In the genomic region with DNA sequence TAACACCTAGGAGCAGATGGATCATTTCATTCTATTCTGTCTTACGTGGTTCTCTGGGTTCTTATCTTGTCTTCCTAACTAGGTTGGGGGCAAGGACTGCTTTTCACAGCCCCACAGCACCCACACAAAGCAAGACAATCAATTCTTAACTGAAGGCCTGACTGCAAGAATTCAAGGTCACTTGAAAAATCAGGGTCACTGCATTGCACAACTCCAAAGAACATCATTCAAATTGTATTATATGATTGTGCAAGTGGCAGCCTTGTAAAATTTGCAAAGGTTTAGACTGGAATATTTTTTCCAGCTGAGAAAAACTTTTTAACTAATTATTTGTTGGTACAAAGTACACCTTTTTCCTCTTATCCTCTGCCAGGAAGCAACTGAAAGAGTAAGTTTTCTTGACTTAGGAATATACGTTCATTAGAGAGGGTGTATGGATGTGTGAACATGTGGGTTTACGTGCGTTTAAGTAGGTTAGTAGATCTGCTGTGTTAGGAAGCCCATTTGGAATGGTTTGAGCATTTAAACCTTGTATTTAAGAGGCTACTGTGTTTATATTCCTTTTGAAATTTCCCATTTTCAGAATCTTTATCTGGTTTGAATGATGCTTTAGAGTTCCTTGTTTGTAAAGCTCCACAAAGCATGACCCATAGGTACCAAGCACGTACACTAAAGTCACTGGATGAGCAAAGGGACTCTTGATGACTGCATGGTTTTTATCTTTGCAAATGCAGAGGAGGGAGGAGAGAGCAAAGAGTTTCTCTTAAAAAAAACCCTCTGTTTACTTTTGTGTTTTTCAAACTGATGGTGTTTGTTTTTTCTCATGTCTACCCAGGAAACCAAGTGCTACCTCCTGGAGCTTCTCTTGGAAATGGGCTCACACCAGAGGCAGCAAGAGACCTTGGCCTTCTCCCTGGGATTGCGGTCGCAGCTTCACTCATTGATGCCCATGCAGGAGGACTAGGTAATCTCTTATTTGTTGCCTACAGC, we compare ENCODE assay signal across 1 cellular context.
TF ChIP-seq lines count a peak whose summit lies in the region.

No MANE protein-coding gene starts in this region.

TF ChIP-seq in HepG2, 621 proteins besides CTCF, POLR2A, EP300 and RAD21 (continued from another document and continues in another):
- TF ChIP-seq, protein P1, sequence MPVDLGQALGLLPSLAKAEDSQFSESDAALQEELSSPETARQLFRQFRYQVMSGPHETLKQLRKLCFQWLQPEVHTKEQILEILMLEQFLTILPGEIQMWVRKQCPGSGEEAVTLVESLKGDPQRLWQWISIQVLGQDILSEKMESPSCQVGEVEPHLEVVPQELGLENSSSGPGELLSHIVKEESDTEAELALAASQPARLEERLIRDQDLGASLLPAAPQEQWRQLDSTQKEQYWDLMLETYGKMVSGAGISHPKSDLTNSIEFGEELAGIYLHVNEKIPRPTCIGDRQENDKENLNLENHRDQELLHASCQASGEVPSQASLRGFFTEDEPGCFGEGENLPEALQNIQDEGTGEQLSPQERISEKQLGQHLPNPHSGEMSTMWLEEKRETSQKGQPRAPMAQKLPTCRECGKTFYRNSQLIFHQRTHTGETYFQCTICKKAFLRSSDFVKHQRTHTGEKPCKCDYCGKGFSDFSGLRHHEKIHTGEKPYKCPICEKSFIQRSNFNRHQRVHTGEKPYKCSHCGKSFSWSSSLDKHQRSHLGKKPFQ (CRISPR knock-in tag; IDR thresholded peaks at IDR 0.05; ENCODE audit: insufficient replicate concordance): no peak
- TF ChIP-seq ZNF232 (CRISPR knock-in tag; IDR thresholded peaks at IDR 0.05; ENCODE audit: borderline replicate concordance): no peak
- peak; percentile 23; the same call in 1 of the 2 replicates for TF ChIP-seq GATAD1 (CRISPR knock-in tag; IDR thresholded peaks at IDR 0.05)
- TF ChIP-seq ZFP90 (CRISPR knock-in tag; IDR thresholded peaks at IDR 0.05; ENCODE audit: borderline replicate concordance): 0 out of 2 replicates have a peak, but pooled peaks have one; percentile 46
- TF ChIP-seq ZBTB8A (CRISPR knock-in tag; IDR thresholded peaks at IDR 0.05; ENCODE audit: borderline replicate concordance, low read depth): no peak
- TF ChIP-seq ZBTB7B (CRISPR knock-in tag; IDR thresholded peaks at IDR 0.05): peak; percentile 70; the same call in 1 of the 2 replicates
- TF ChIP-seq DPF2 (CRISPR knock-in tag; IDR thresholded peaks at IDR 0.05; ENCODE audit: borderline replicate concordance, low read depth): peak; percentile 84; the same call in 1 of the 2 replicates
- TF ChIP-seq NCOA2 (CRISPR knock-in tag; IDR thresholded peaks at IDR 0.05): peak; percentile 95
- TF ChIP-seq KAT8 (CRISPR knock-in tag; IDR thresholded peaks at IDR 0.05): peak; percentile 28; the same call in 1 of the 2 replicates
- TF ChIP-seq PPARG (CRISPR knock-in tag; conservative IDR thresholded peaks at IDR 0.05): peak; percentile 49
- TF ChIP-seq MIER3 (CRISPR knock-in tag; IDR thresholded peaks at IDR 0.05; ENCODE audit: borderline replicate concordance): peak; percentile 59; the same call in 1 of the 2 replicates
- 0 out of 2 replicates have a peak, but pooled peaks have one; percentile 57 for TF ChIP-seq ZNF841 (CRISPR knock-in tag; IDR thresholded peaks at IDR 0.05; ENCODE audit: borderline replicate concordance)
- TF ChIP-seq WIZ (CRISPR knock-in tag; IDR thresholded peaks at IDR 0.05): 0 out of 2 replicates have a peak, but pooled peaks have one; percentile 14
- peak; percentile 65; the same call in 1 of the 2 replicates for TF ChIP-seq PITX1 (CRISPR knock-in tag; IDR thresholded peaks at IDR 0.05)
- TF ChIP-seq ONECUT2 (CRISPR knock-in tag; IDR thresholded peaks at IDR 0.05): peak; percentile 83
- TF ChIP-seq, protein P2, sequence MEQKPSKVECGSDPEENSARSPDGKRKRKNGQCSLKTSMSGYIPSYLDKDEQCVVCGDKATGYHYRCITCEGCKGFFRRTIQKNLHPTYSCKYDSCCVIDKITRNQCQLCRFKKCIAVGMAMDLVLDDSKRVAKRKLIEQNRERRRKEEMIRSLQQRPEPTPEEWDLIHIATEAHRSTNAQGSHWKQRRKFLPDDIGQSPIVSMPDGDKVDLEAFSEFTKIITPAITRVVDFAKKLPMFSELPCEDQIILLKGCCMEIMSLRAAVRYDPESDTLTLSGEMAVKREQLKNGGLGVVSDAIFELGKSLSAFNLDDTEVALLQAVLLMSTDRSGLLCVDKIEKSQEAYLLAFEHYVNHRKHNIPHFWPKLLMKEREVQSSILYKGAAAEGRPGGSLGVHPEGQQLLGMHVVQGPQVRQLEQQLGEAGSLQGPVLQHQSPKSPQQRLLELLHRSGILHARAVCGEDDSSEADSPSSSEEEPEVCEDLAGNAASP (CRISPR knock-in tag; IDR thresholded peaks at IDR 0.05; ENCODE audit: borderline replicate concordance): peak; percentile 79; the same call in 1 of the 2 replicates
- TF ChIP-seq ZNF430 (CRISPR knock-in tag; IDR thresholded peaks at IDR 0.05): peak; percentile 29; the same call in 1 of the 2 replicates
- no peak for TF ChIP-seq ZNF780A (CRISPR knock-in tag; IDR thresholded peaks at IDR 0.05)
- TF ChIP-seq, protein P3, sequence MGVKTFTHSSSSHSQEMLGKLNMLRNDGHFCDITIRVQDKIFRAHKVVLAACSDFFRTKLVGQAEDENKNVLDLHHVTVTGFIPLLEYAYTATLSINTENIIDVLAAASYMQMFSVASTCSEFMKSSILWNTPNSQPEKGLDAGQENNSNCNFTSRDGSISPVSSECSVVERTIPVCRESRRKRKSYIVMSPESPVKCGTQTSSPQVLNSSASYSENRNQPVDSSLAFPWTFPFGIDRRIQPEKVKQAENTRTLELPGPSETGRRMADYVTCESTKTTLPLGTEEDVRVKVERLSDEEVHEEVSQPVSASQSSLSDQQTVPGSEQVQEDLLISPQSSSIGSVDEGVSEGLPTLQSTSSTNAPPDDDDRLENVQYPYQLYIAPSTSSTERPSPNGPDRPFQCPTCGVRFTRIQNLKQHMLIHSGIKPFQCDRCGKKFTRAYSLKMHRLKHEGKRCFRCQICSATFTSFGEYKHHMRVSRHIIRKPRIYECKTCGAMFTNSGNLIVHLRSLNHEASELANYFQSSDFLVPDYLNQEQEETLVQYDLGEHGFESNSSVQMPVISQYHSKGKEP (CRISPR knock-in tag; IDR thresholded peaks at IDR 0.05): no peak
- TF ChIP-seq CEBPB (IDR thresholded peaks at IDR 0.05; ENCODE audit: borderline replicate concordance, low read depth, low read length): peak; percentile 98
- 0 out of 2 replicates have a peak, but pooled peaks have one; percentile 25 for TF ChIP-seq KMT2A (CRISPR knock-in tag; IDR thresholded peaks at IDR 0.05)
- TF ChIP-seq, protein P4, sequence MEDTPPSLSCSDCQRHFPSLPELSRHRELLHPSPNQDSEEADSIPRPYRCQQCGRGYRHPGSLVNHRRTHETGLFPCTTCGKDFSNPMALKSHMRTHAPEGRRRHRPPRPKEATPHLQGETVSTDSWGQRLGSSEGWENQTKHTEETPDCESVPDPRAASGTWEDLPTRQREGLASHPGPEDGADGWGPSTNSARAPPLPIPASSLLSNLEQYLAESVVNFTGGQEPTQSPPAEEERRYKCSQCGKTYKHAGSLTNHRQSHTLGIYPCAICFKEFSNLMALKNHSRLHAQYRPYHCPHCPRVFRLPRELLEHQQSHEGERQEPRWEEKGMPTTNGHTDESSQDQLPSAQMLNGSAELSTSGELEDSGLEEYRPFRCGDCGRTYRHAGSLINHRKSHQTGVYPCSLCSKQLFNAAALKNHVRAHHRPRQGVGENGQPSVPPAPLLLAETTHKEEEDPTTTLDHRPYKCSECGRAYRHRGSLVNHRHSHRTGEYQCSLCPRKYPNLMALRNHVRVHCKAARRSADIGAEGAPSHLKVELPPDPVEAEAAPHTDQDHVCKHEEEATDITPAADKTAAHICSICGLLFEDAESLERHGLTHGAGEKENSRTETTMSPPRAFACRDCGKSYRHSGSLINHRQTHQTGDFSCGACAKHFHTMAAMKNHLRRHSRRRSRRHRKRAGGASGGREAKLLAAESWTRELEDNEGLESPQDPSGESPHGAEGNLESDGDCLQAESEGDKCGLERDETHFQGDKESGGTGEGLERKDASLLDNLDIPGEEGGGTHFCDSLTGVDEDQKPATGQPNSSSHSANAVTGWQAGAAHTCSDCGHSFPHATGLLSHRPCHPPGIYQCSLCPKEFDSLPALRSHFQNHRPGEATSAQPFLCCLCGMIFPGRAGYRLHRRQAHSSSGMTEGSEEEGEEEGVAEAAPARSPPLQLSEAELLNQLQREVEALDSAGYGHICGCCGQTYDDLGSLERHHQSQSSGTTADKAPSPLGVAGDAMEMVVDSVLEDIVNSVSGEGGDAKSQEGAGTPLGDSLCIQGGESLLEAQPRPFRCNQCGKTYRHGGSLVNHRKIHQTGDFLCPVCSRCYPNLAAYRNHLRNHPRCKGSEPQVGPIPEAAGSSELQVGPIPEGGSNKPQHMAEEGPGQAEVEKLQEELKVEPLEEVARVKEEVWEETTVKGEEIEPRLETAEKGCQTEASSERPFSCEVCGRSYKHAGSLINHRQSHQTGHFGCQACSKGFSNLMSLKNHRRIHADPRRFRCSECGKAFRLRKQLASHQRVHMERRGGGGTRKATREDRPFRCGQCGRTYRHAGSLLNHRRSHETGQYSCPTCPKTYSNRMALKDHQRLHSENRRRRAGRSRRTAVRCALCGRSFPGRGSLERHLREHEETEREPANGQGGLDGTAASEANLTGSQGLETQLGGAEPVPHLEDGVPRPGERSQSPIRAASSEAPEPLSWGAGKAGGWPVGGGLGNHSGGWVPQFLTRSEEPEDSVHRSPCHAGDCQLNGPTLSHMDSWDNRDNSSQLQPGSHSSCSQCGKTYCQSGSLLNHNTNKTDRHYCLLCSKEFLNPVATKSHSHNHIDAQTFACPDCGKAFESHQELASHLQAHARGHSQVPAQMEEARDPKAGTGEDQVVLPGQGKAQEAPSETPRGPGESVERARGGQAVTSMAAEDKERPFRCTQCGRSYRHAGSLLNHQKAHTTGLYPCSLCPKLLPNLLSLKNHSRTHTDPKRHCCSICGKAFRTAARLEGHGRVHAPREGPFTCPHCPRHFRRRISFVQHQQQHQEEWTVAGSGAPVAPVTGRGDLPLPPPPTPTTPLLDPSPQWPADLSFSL (CRISPR knock-in tag; IDR thresholded peaks at IDR 0.05): 0 out of 2 replicates have a peak, but pooled peaks have one; percentile 25
- peak; percentile 80 for TF ChIP-seq HNF4A (CRISPR knock-in tag; IDR thresholded peaks at IDR 0.05)
- peak; percentile 75; the same call in 1 of the 2 replicates for TF ChIP-seq ZNF644 (CRISPR knock-in tag; IDR thresholded peaks at IDR 0.05; ENCODE audit: low read depth)
- no peak for TF ChIP-seq SMAD9 (CRISPR knock-in tag; IDR thresholded peaks at IDR 0.05)
- TF ChIP-seq, protein P5, sequence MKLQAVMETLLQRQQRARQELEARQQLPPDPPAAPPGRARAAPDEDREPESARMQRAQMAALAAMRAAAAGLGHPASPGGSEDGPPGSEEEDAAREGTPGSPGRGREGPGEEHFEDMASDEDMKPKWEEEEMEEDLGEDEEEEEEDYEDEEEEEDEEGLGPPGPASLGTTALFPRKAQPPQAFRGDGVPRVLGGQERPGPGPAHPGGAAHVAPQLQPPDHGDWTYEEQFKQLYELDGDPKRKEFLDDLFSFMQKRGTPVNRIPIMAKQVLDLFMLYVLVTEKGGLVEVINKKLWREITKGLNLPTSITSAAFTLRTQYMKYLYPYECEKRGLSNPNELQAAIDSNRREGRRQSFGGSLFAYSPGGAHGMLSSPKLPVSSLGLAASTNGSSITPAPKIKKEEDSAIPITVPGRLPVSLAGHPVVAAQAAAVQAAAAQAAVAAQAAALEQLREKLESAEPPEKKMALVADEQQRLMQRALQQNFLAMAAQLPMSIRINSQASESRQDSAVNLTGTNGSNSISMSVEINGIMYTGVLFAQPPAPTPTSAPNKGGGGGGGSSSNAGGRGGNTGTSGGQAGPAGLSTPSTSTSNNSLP (IDR thresholded peaks at IDR 0.05; ENCODE audit: low read depth, low read length): peak; percentile 79
- TF ChIP-seq ZNF598 (CRISPR knock-in tag; IDR thresholded peaks at IDR 0.05; ENCODE audit: borderline replicate concordance): no peak
- TF ChIP-seq ZSCAN20 (CRISPR knock-in tag; IDR thresholded peaks at IDR 0.05; ENCODE audit: borderline replicate concordance): no peak
- TF ChIP-seq, protein P6, sequence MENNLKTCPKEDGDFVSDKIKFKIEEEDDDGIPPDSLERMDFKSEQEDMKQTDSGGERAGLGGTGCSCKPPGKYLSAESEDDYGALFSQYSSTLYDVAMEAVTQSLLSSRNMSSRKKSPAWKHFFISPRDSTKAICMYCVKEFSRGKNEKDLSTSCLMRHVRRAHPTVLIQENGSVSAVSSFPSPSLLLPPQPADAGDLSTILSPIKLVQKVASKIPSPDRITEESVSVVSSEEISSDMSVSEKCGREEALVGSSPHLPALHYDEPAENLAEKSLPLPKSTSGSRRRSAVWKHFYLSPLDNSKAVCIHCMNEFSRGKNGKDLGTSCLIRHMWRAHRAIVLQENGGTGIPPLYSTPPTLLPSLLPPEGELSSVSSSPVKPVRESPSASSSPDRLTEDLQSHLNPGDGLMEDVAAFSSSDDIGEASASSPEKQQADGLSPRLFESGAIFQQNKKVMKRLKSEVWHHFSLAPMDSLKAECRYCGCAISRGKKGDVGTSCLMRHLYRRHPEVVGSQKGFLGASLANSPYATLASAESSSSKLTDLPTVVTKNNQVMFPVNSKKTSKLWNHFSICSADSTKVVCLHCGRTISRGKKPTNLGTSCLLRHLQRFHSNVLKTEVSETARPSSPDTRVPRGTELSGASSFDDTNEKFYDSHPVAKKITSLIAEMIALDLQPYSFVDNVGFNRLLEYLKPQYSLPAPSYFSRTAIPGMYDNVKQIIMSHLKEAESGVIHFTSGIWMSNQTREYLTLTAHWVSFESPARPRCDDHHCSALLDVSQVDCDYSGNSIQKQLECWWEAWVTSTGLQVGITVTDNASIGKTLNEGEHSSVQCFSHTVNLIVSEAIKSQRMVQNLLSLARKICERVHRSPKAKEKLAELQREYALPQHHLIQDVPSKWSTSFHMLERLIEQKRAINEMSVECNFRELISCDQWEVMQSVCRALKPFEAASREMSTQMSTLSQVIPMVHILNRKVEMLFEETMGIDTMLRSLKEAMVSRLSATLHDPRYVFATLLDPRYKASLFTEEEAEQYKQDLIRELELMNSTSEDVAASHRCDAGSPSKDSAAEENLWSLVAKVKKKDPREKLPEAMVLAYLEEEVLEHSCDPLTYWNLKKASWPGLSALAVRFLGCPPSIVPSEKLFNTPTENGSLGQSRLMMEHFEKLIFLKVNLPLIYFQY (CRISPR knock-in tag; IDR thresholded peaks at IDR 0.05; ENCODE audit: borderline replicate concordance): no peak
- no peak for TF ChIP-seq KLF11 (CRISPR knock-in tag; IDR thresholded peaks at IDR 0.05)
- TF ChIP-seq HMG20A (CRISPR knock-in tag; IDR thresholded peaks at IDR 0.05; ENCODE audit: borderline replicate concordance): peak; percentile 86
